27 cellular contexts compared by ENCODE assay signal in the genomic region with DNA sequence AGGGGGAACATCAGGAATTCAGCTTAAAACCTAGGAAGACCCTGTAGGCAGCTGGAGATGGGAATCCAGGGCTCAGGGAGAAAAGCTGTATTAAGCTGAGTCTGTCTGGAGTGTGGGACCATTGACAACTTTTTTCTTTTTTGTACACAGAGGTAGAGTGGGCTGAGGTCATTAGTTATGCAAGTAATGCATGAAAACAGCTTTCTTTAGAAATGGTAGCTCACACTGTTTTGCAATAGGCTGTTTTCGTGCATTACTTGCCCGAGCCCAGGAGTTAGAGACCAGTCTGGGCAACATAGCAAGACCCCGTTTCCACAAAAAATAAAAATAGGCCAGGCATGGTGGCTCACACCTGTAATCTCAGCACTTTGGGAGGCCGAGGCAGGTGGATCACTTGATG. TPM values are rescaled to one million over a fixed set of nuclear protein-coding genes. Genes with fewer than 3 reads are reported as not detected.
DNase-seq lines count a peak whose midpoint lies in the region; ATAC-seq, FAIRE-seq and TF ChIP-seq lines count a peak whose summit lies in the region.
"Had no signal": no experiment of that assay in that cellular context is flagged by ENCODE, and none has a peak within 500 bp of the region (broad histone marks: within the 10 kb centered on the region; RNA-seq: fewer than 3 reads in every experiment).

No MANE protein-coding gene starts in this region.

- no peak for TF ChIP-seq POLR2A in testis (IDR thresholded peaks at IDR 0.05)

- H3K36me3 ChIP-seq in SJCRH30 (no peaks in the 10 kb centered on the region), testis (ENCODE audit: low read depth, missing control alignments) (no peaks in the 10 kb centered on the region)

- no peaks in the 10 kb centered on the region for H3K9me3 Mint-ChIP-seq in brain
- H3K9me3 Mint-ChIP-seq in nephron: no peaks in the 10 kb centered on the region
- H3K9me3 Mint-ChIP-seq in stimulated activated effector memory CD8-positive, alpha-beta T cell treated with anti-CD3 and anti-CD28 coated beads, Interleukin-12 subunit alpha, Interleukin-12 subunit beta, amount 100 ng/mL, for 72 hours: no peaks in the 10 kb centered on the region

- 93% methylated on average over 4 of the region's 4 CpGs for WGBS in testis, 2 donors

- H3K27me3 Mint-ChIP-seq in brain: peaks cover 4% of the 10 kb centered on the region
- H3K27me3 Mint-ChIP-seq in nephron (ENCODE audit: low read depth): peaks cover 4% of the 10 kb centered on the region

- H3K4me1 ChIP-seq in SJCRH30 (peaks cover 38% of the 10 kb centered on the region), testis (no peaks in the 10 kb centered on the region)

- no peak for FAIRE-seq in D721Med (lab: Jason Lieb, UNC)
- FAIRE-seq: A204.1, GM18507, H1 had no signal

- H3K4me3 ChIP-seq in SJCRH30 (no peak overlapping the region), testis (no peak overlapping the region)

- H3K27me3 ChIP-seq in SJCRH30 (no peaks in the 10 kb centered on the region), testis (no peaks in the 10 kb centered on the region)

- H3K4me3 Mint-ChIP-seq in brain (no peak overlapping the region), nephron (no peak overlapping the region)
- H3K4me3 Mint-ChIP-seq in stimulated activated effector memory CD8-positive, alpha-beta T cell treated with anti-CD3 and anti-CD28 coated beads, Interleukin-12 subunit alpha, Interleukin-12 subunit beta, amount 100 ng/mL, for 72 hours: no peak overlapping the region
- H3K4me3 Mint-ChIP-seq: CD8-positive, alpha-beta memory T cell had no signal

- TF ChIP-seq CTCF in brain (conservative IDR thresholded peaks at IDR 0.05) (no peak), nephron (IDR thresholded peaks at IDR 0.05; ENCODE audit: unreplicated experiment in 3 of 3) (no peak), testis (IDR thresholded peaks at IDR 0.05) (no peak), D721Med (IDR thresholded peaks at IDR 0.05; ENCODE audit: insufficient read depth, missing control alignments) (no peak)

- DNase-seq in SJCRH30: no peak
- DNase-seq in stimulated activated effector memory CD8-positive, alpha-beta T cell treated with anti-CD3 and anti-CD28 coated beads, Interleukin-12 subunit alpha, Interleukin-12 subunit beta, amount 100 ng/mL, for 72 hours (ENCODE audit: low spot score in 2 of 2): no peak
- DNase-seq in testis: no peak
- no peak for DNase-seq in D721Med (ENCODE audit: insufficient read length, low spot score)
- DNase-seq: Calu3; CD8-positive, alpha-beta memory T cell; DMS53; GDM1; KG1; NCI-H1092; NCI-H1436; NCI-H187 treated with DMSO at 0.1 percent for 48 hours; NCI-H2107; NCI-H226; NCI-H774; NK-92 treated with Interleukin-12 subunit alpha and Interleukin-12 subunit beta, amount 100 ng/mL, for 24 hours; SIG-M5 had no signal

- H3K4me1 Mint-ChIP-seq in brain: peaks cover 47% of the 10 kb centered on the region
- H3K4me1 Mint-ChIP-seq in nephron: peaks cover 45% of the 10 kb centered on the region
- H3K4me1 Mint-ChIP-seq in stimulated activated effector memory CD8-positive, alpha-beta T cell treated with anti-CD3 and anti-CD28 coated beads, Interleukin-12 subunit alpha, Interleukin-12 subunit beta, amount 100 ng/mL, for 72 hours: no peaks in the 10 kb centered on the region
- H3K4me1 Mint-ChIP-seq: CD8-positive, alpha-beta memory T cell had no signal

- H3K36me3 Mint-ChIP-seq in brain: peaks cover 18% of the 10 kb centered on the region
- peaks cover 14% of the 10 kb centered on the region for H3K36me3 Mint-ChIP-seq in nephron (ENCODE audit: low read depth)
- H3K36me3 Mint-ChIP-seq in stimulated activated effector memory CD8-positive, alpha-beta T cell treated with anti-CD3 and anti-CD28 coated beads, Interleukin-12 subunit alpha, Interleukin-12 subunit beta, amount 100 ng/mL, for 72 hours: no peaks in the 10 kb centered on the region

- H3K9me3 ChIP-seq in SJCRH30 (replicated peaks) (no peaks in the 10 kb centered on the region), testis (no peaks in the 10 kb centered on the region)

- no peak for ATAC-seq in stimulated activated effector memory CD8-positive, alpha-beta T cell treated with anti-CD3 and anti-CD28 coated beads, Interleukin-12 subunit alpha, Interleukin-12 subunit beta, amount 100 ng/mL, for 72 hours
- ATAC-seq in GM21367 (IDR thresholded peaks at IDR 0.05; ENCODE audit: unreplicated experiment): no peak
- ATAC-seq: HCT116, Panc1, SK-N-SH treated with all-trans-retinoic acid at 6 μM for 48 hours had no signal

- intact Hi-C loops in testis (cut with DNase I; ENCODE audit: low total_unique reads): no loop called here

- H3K27ac Mint-ChIP-seq in brain: peak overlapping the region in 3 of 5 experiments; percentile 20 to 67 (median 28)
- peak overlapping the region; percentile 1 to 52 (median 26) for H3K27ac Mint-ChIP-seq in nephron
- H3K27ac Mint-ChIP-seq in stimulated activated effector memory CD8-positive, alpha-beta T cell treated with anti-CD3 and anti-CD28 coated beads, Interleukin-12 subunit alpha, Interleukin-12 subunit beta, amount 100 ng/mL, for 72 hours: peak overlapping the region; percentile 39

- H3K27ac ChIP-seq in SJCRH30 (peak overlapping the region; percentile 94), testis (no peak overlapping the region)
- H3K27ac ChIP-seq: C4-2B had no signal

RNA-seq across cellular contexts. Expression of gene KATNIP, which starts 46.5 kb away (rescaled TPM):
- 16.2 and 18.6 TPM in 2 replicates for total RNA-seq in SJCRH30 (2014; rRNA removed; shearing (Covaris generic))
- 13.5 TPM for polyA plus RNA-seq in brain (ENCODE audit: insufficient read depth, low read depth, low replicate concordance)
- 10 to 100 TPM; 48.6 to 80.2 TPM for total RNA-seq in testis
- 43.2 TPM for polyA plus RNA-seq in testis (ENCODE audit: insufficient read depth, low read depth, low replicate concordance)

RNA-seq across cellular contexts. Expression of gene GTF3C1, which starts 46.7 kb away (rescaled TPM):
- total RNA-seq in SJCRH30 (2014; rRNA removed; shearing (Covaris generic)): 113 and 124 TPM in 2 replicates
- polyA plus RNA-seq in brain (ENCODE audit: insufficient read depth, low read depth, low replicate concordance) (111 TPM), testis (ENCODE audit: insufficient read depth, low read depth, low replicate concordance) (85.7 TPM)
- total RNA-seq in testis: 100 to 1,000 TPM; 129 to 154 TPM
